Comparison of ENCODE assay signal across 25 cellular contexts in the genomic region with DNA sequence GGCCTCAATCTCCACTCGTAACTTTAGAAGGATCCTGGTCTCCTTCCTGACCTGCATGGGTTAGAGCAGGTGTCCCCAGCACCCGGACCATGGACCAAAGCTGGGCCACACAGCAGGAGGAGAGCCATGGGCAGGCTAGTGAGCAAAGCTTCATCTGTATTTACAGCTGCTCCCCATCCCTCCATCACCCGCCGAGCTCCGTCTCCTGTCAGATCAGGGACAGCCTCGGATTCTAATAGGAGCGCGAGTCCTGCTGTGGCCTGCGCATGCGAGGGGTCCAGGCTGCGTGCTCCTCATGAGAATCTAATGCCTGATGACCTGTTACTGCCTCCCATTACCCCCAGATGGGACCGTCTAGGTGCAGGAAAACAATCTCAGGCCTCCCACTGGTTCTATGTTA.
"Had no signal": no experiment of that assay in that cellular context is flagged by ENCODE, and none has a peak within 500 bp of the region (broad histone marks: within the 10 kb centered on the region; RNA-seq: fewer than 3 reads in every experiment).

No MANE protein-coding gene starts in this region.

- H3K4me3 ChIP-seq: coronary artery, dorsolateral prefrontal cortex, esophagus squamous epithelium, gastroesophageal sphincter had no signal

- H3K27ac ChIP-seq: brain microvascular endothelial cell, coronary artery, dorsolateral prefrontal cortex, epithelial cell of prostate, esophagus squamous epithelium, gastroesophageal sphincter, WERI-Rb-1 had no signal

- H3K27me3 ChIP-seq: brain microvascular endothelial cell, esophagus squamous epithelium had no signal

- DNase-seq: activated B cell treated with CpG ODN at 0.5 μM for 24 hours; activated CD4-positive, alpha-beta T cell treated with anti-CD3 and anti-CD28 coated beads for 48 hours; activated CD4-positive, alpha-beta T cell treated with anti-CD3 and anti-CD28 coated beads, Interleukin-2, amount 50 U/mL, for 1 hour; activated CD4-positive, alpha-beta T cell treated with anti-CD3 and anti-CD28 coated beads, Interleukin-2, amount 50 U/mL, for 48 hours; activated CD8-positive, alpha-beta memory T cell treated with anti-CD3 and anti-CD28 coated beads for 24 hours; activated CD8-positive, alpha-beta T cell treated with anti-CD3 and anti-CD28 coated beads for 36 hours; activated gamma-delta T cell; activated naive CD4-positive, alpha-beta T cell; activated naive CD4-positive, alpha-beta T cell treated with anti-CD3 and anti-CD28 coated beads, Interleukin-2, amount 10 ng/mL, durations not matched to agents 7 days and 5 days; activated naive CD8-positive, alpha-beta T cell treated with anti-CD3 and anti-CD28 coated beads, Interleukin-2, amount 10 ng/mL, durations not matched to agents 7 days and 5 days; activated T-cell treated with anti-CD3 and anti-CD28 coated beads, Interleukin-2, amount 50 U/mL, for 4 hours; brain microvascular endothelial cell; effector CD4-positive, alpha-beta T cell; esophagus squamous epithelium; foreskin melanocyte; T-helper 1 cell; T-helper 17 cell; T1000; WERI-Rb-1 had no signal

- H3K36me3 ChIP-seq: brain microvascular endothelial cell, esophagus squamous epithelium, gastroesophageal sphincter, WERI-Rb-1 had no signal

- H3K9me3 ChIP-seq: esophagus squamous epithelium, gastroesophageal sphincter had no signal

- H3K4me1 ChIP-seq: esophagus squamous epithelium, gastroesophageal sphincter had no signal

- ATAC-seq: activated CD4-positive, CD25-positive, alpha-beta regulatory T cell treated with anti-CD3 and anti-CD28 coated beads, Interleukin-2, amount 50 U/mL, for 24 hours; activated CD8-positive, alpha-beta T cell treated with anti-CD3 and anti-CD28 coated beads for 36 hours; activated naive CD4-positive, alpha-beta T cell treated with anti-CD3 and anti-CD28 coated beads, Interleukin-2, amount 50 U/mL, for 72 hours; activated T-cell treated with anti-CD3 and anti-CD28 coated beads, Interleukin-2, amount 50 U/mL, for 4 hours; gastroesophageal sphincter; T-helper 17 cell had no signal
